ENCODE assay signal across 8 cellular contexts in genomic region chr7:123154231-123154860, GRCh38. TPM values are rescaled to one million over a fixed set of nuclear protein-coding genes. Genes with fewer than 3 reads are reported as not detected.
DNase-seq lines count a peak whose midpoint lies in the region; ATAC-seq and TF ChIP-seq lines count a peak whose summit lies in the region.

No MANE protein-coding gene starts in this region.

- DNase-seq in GM10266 (ENCODE audit: extremely low spot score) = peak; percentile 43
- peak; percentile 53 for DNase-seq in HS-5 (ENCODE audit: low read depth)
- peak; percentile 65 for DNase-seq in NCI-H82 treated with DMSO at 0.1 percent for 48 hours (lab: John Stamatoyannopoulos, UW; ENCODE audit: unreplicated experiment)
- peak; percentile 86 for DNase-seq in amniotic epithelial cell (ENCODE audit: low read depth)
- DNase-seq in left cardiac atrium = peak; percentile 64
- DNase-seq in renal cortical epithelial cell (ENCODE audit: low read depth) = peak; percentile 83
- DNase-seq in activated effector memory CD4-positive, alpha-beta T cell treated with anti-CD3 and anti-CD28 coated beads, Interleukin-2, amount 50 U/mL, for 16 hours = no peak

- ATAC-seq in GM21529 (IDR thresholded peaks at IDR 0.05; ENCODE audit: unreplicated experiment) (peak; percentile 99), left cardiac atrium (peak; percentile 65 to 79)

- TF ChIP-seq CTCF in GM10266 (IDR thresholded peaks at IDR 0.05; ENCODE audit: control insufficient read depth, insufficient read depth, low read depth, missing control alignments) = peak; percentile 81

- intact Hi-C loops in left cardiac atrium (cut with DNase I) = loop anchor here in 1 of 2 donors (5.0 kb wide), 3 partner anchors 257 to 932 kb away; no protein-coding TSS in a partner anchor

RNA-seq across cellular contexts. Expression of gene SLC13A1, which starts 45.4 kb away (rescaled TPM):
- total RNA-seq in left cardiac atrium (not detected), renal cortical epithelial cell (not detected in 2 replicates)
